10 cellular contexts compared by ENCODE assay signal in the genomic region with DNA sequence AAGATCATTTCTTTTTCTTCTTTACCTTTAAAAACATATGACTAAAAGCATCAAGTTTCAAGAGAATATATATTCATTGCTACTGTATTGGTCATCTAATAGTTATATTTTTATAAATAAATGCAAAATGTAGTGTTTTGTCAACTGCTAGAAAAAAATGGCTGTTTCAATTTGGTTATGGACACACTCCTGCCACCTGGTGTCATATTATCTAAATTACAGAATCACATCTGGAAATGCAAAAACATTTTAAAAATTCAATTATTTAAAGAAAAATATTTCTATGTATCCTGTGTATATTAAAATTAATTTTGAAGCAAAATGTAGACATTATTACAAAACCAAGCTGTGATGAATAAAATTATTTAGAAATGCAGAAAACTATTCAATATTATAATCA.
DNase-seq lines count a peak whose midpoint lies in the region; ATAC-seq and TF ChIP-seq lines count a peak whose summit lies in the region.
"Had no signal": no experiment of that assay in that cellular context is flagged by ENCODE, and none has a peak within 500 bp of the region (broad histone marks: within the 10 kb centered on the region; RNA-seq: fewer than 3 reads in every experiment).

No MANE protein-coding gene starts in this region.

- H3K27ac Mint-ChIP-seq in endodermal cell (no peak overlapping the region), progenitor cell of endocrine pancreas (no peak overlapping the region)
- H3K27ac Mint-ChIP-seq: CD8-positive, alpha-beta memory T cell had no signal

- TF ChIP-seq CTCF in endodermal cell (conservative IDR thresholded peaks at IDR 0.05) (peak; percentile 71), progenitor cell of endocrine pancreas (IDR thresholded peaks at IDR 0.05; ENCODE audit: unreplicated experiment) (peak; percentile 64), spleen (IDR thresholded peaks at IDR 0.05 in 8 of 11, conservative IDR thresholded peaks at IDR 0.05 in 3 of 11) (peak in 5 of 11 experiments; percentile 20 to 32 (median 31))

- H3K36me3 Mint-ChIP-seq in endodermal cell (ENCODE audit: low read depth) (no peaks in the 10 kb centered on the region), progenitor cell of endocrine pancreas (ENCODE audit: insufficient read depth) (no peaks in the 10 kb centered on the region)
- H3K36me3 Mint-ChIP-seq: CD8-positive, alpha-beta memory T cell had no signal

- intact Hi-C loops in spleen (cut with DNase I; ENCODE audit: low total_unique reads), result no loop called here

- H3K4me3 ChIP-seq in endodermal cell (ENCODE audit: low read length) (no peak overlapping the region), spleen (no peak overlapping the region)

- H3K4me1 ChIP-seq in endodermal cell (ENCODE audit: control insufficient read depth, insufficient read depth, low read length), result no peaks in the 10 kb centered on the region
- no peaks in the 10 kb centered on the region for H3K4me1 ChIP-seq in spleen

- TF ChIP-seq POLR2A in spleen (IDR thresholded peaks at IDR 0.05), result no peak

- H3K4me3 Mint-ChIP-seq in endodermal cell, result no peak overlapping the region
- H3K4me3 Mint-ChIP-seq in progenitor cell of endocrine pancreas (ENCODE audit: low read depth), result no peak overlapping the region
- H3K4me3 Mint-ChIP-seq: CD8-positive, alpha-beta memory T cell had no signal

- H3K27me3 ChIP-seq in endodermal cell (ENCODE audit: control insufficient read depth, insufficient read depth, low read length, poor library complexity, severe bottlenecking), result no peaks in the 10 kb centered on the region
- H3K27me3 ChIP-seq in spleen (replicated peaks in 1 of 7), result no peaks in the 10 kb centered on the region

- H3K9me3 Mint-ChIP-seq in endodermal cell, result no peaks in the 10 kb centered on the region
- H3K9me3 Mint-ChIP-seq in progenitor cell of endocrine pancreas (ENCODE audit: low read depth), result no peaks in the 10 kb centered on the region

- H3K36me3 ChIP-seq in endodermal cell (ENCODE audit: control insufficient read depth, insufficient read depth, low read length) (no peaks in the 10 kb centered on the region), spleen (no peaks in the 10 kb centered on the region)

- DNase-seq in NCI-H1105 treated with DMSO at 0.1 percent for 48 hours (lab: John Stamatoyannopoulos, UW) (peak; percentile 11), NCI-H1105 (lab: John Stamatoyannopoulos, UW) (no peak), NAMALWA (ENCODE audit: low spot score) (peak; percentile 36), endodermal cell (no peak), progenitor cell of endocrine pancreas (ENCODE audit: low spot score, unreplicated experiment) (no peak), spleen (no peak)
- no peak for DNase-seq in activated CD4-positive, alpha-beta T cell treated with anti-CD3 and anti-CD28 coated beads, Interleukin-2, amount 50 U/mL, for 4 hours
- DNase-seq: CD8-positive, alpha-beta memory T cell; small intestine had no signal

- H3K4me1 Mint-ChIP-seq in endodermal cell, result no peaks in the 10 kb centered on the region
- H3K4me1 Mint-ChIP-seq in progenitor cell of endocrine pancreas (ENCODE audit: low read depth), result no peaks in the 10 kb centered on the region
- H3K4me1 Mint-ChIP-seq: CD8-positive, alpha-beta memory T cell had no signal

- H3K27ac ChIP-seq in endodermal cell (ENCODE audit: low read depth, low read length) (no peak overlapping the region), spleen (no peak overlapping the region)

- ATAC-seq in GM19455 (IDR thresholded peaks at IDR 0.05; ENCODE audit: unreplicated experiment), result no peak

- no peak overlapping the region for H3K9ac ChIP-seq in endodermal cell (ENCODE audit: extremely low read depth, low read length, poor library complexity, severe bottlenecking)

- H3K9me3 ChIP-seq in endodermal cell (ENCODE audit: control insufficient read depth, low read length) (no peaks in the 10 kb centered on the region), spleen (no peaks in the 10 kb centered on the region)

- no peaks in the 10 kb centered on the region for H3K27me3 Mint-ChIP-seq in endodermal cell (ENCODE audit: insufficient read depth)
- H3K27me3 Mint-ChIP-seq in progenitor cell of endocrine pancreas, result no peaks in the 10 kb centered on the region
- H3K27me3 Mint-ChIP-seq: CD8-positive, alpha-beta memory T cell had no signal

Comparison
In these comparisons a context has a peak if more than half of its experiments do, and no peak if none do; other contexts are left out.
1. DNase-seq: peak in NCI-H1105 treated with DMSO at 0.1 percent for 48 hours (single experiment) and NAMALWA (single experiment); none in NCI-H1105 (single experiment), endodermal cell (single experiment), progenitor cell of endocrine pancreas (single experiment), activated CD4-positive, alpha-beta T cell treated with anti-CD3 and anti-CD28 coated beads, Interleukin-2, amount 50 U/mL, for 4 hours (0 of 2) and spleen (single experiment).